21 cellular contexts compared by ENCODE assay signal in genomic region chr16:85017603-85018002, GRCh38. TPM values are rescaled to one million over a fixed set of nuclear protein-coding genes. Genes with fewer than 3 reads are reported as not detected.
A peak's percentile ranks its signal among the peaks of the same experiment; 100 is the strongest.
DNase-seq lines count a peak whose midpoint lies in the region; ATAC-seq and TF ChIP-seq lines count a peak whose summit lies in the region.
"Had no signal": no experiment of that assay in that cellular context is flagged by ENCODE, and none has a peak within 500 bp of the region (broad histone marks: within the 10 kb centered on the region; RNA-seq: fewer than 3 reads in every experiment).

No MANE protein-coding gene starts in this region.

- no peaks in the 10 kb centered on the region for H3K27me3 ChIP-seq in neutrophil
- H3K27me3 ChIP-seq: MG63 had no signal

- no peaks in the 10 kb centered on the region for H3K36me3 ChIP-seq in neutrophil
- H3K36me3 ChIP-seq: MG63 had no signal

- H3K4me1 Mint-ChIP-seq in activated naive CD8-positive, alpha-beta T cell (ENCODE audit: low read depth) = peaks cover 16% of the 10 kb centered on the region
- peaks cover 17% of the 10 kb centered on the region for H3K4me1 Mint-ChIP-seq in activated naive CD8-positive, alpha-beta T cell treated with anti-CD3 and anti-CD28 coated beads for 36 hours
- H3K4me1 Mint-ChIP-seq in dendritic cell treated with granulocyte-macrophage colony-stimulating factor and Interleukin-4, amounts not matched to agents 40 ng/mL and 50 ng/mL, for 4 days (ENCODE audit: low read depth) = peaks cover 53% of the 10 kb centered on the region
- H3K4me1 Mint-ChIP-seq: B cell, GM23338 had no signal

- H3K4me3 Mint-ChIP-seq in activated naive CD8-positive, alpha-beta T cell = no peak overlapping the region
- H3K4me3 Mint-ChIP-seq in activated naive CD8-positive, alpha-beta T cell treated with anti-CD3 and anti-CD28 coated beads for 36 hours = no peak overlapping the region
- no peak overlapping the region for H3K4me3 Mint-ChIP-seq in dendritic cell treated with granulocyte-macrophage colony-stimulating factor and Interleukin-4, amounts not matched to agents 40 ng/mL and 50 ng/mL, for 4 days
- H3K4me3 Mint-ChIP-seq: B cell; CD4-positive, CD25-positive, alpha-beta regulatory T cell; GM23338; H9 had no signal

- H3K27ac ChIP-seq in neutrophil = peak overlapping the region; percentile 80
- H3K27ac ChIP-seq: 22Rv1 had no signal

- no peaks in the 10 kb centered on the region for H3K27me3 Mint-ChIP-seq in activated naive CD8-positive, alpha-beta T cell
- peaks cover 3% of the 10 kb centered on the region for H3K27me3 Mint-ChIP-seq in activated naive CD8-positive, alpha-beta T cell treated with anti-CD3 and anti-CD28 coated beads for 36 hours
- H3K27me3 Mint-ChIP-seq in dendritic cell treated with granulocyte-macrophage colony-stimulating factor and Interleukin-4, amounts not matched to agents 40 ng/mL and 50 ng/mL, for 4 days = peaks cover 5% of the 10 kb centered on the region

- H3K36me3 Mint-ChIP-seq in activated naive CD8-positive, alpha-beta T cell = no peaks in the 10 kb centered on the region
- H3K36me3 Mint-ChIP-seq in activated naive CD8-positive, alpha-beta T cell treated with anti-CD3 and anti-CD28 coated beads for 36 hours = no peaks in the 10 kb centered on the region
- no peaks in the 10 kb centered on the region for H3K36me3 Mint-ChIP-seq in dendritic cell treated with granulocyte-macrophage colony-stimulating factor and Interleukin-4, amounts not matched to agents 40 ng/mL and 50 ng/mL, for 4 days (ENCODE audit: low read depth)
- H3K36me3 Mint-ChIP-seq: CD4-positive, CD25-positive, alpha-beta regulatory T cell had no signal

- H3K9me3 ChIP-seq in neutrophil = no peaks in the 10 kb centered on the region
- H3K9me3 ChIP-seq: MG63 had no signal

- no peaks in the 10 kb centered on the region for H3K9me3 Mint-ChIP-seq in activated naive CD8-positive, alpha-beta T cell (ENCODE audit: low read depth)
- H3K9me3 Mint-ChIP-seq in activated naive CD8-positive, alpha-beta T cell treated with anti-CD3 and anti-CD28 coated beads for 36 hours = no peaks in the 10 kb centered on the region
- H3K9me3 Mint-ChIP-seq in dendritic cell treated with granulocyte-macrophage colony-stimulating factor and Interleukin-4, amounts not matched to agents 40 ng/mL and 50 ng/mL, for 4 days = no peaks in the 10 kb centered on the region
- H3K9me3 Mint-ChIP-seq: GM23338, H9 had no signal

- ATAC-seq in HG02981 (IDR thresholded peaks at IDR 0.05; ENCODE audit: unreplicated experiment) = no peak
- ATAC-seq: GM23338 had no signal

- peak overlapping the region in 1 of 2 experiments; percentile 25 for H3K4me3 ChIP-seq in neutrophil (ENCODE audit: low read depth in 1 of 2, low read length in 1 of 2)
- H3K4me3 ChIP-seq: GM23338, MG63 had no signal

- DNase-seq in activated naive CD8-positive, alpha-beta T cell treated with anti-CD3 and anti-CD28 coated beads for 36 hours = no peak
- no peak for DNase-seq in NOMO-1 treated with DMSO at 0.1 percent for 48 hours (lab: John Stamatoyannopoulos, UW; ENCODE audit: unreplicated experiment)
- DNase-seq in superior temporal gyrus (ENCODE audit: extremely low spot score) = no peak
- DNase-seq in NCI-H446 (lab: John Stamatoyannopoulos, UW) = no peak
- DNase-seq: H9, KG1, MG63, NCI-H2029, NCI-H446 treated with DMSO at 0.1 percent for 48 hours, NCI-H526, NCI-H82, Right ventricle myocardium superior, RPMI8226 had no signal

- peak overlapping the region; percentile 54 for H3K27ac Mint-ChIP-seq in activated naive CD8-positive, alpha-beta T cell
- no peak overlapping the region for H3K27ac Mint-ChIP-seq in activated naive CD8-positive, alpha-beta T cell treated with anti-CD3 and anti-CD28 coated beads for 36 hours
- peak overlapping the region; percentile 62 for H3K27ac Mint-ChIP-seq in dendritic cell treated with granulocyte-macrophage colony-stimulating factor and Interleukin-4, amounts not matched to agents 40 ng/mL and 50 ng/mL, for 4 days
- H3K27ac Mint-ChIP-seq: B cell; CD4-positive, CD25-positive, alpha-beta regulatory T cell; GM23338; H9 had no signal

- H3K4me1 ChIP-seq in neutrophil (ENCODE audit: control insufficient read depth in 1 of 2, insufficient read depth in 1 of 2, low read depth in 1 of 2, low read length in 1 of 2) = peaks cover 47% of the 10 kb centered on the region in 2 experiments

- TF ChIP-seq CTCF in neutrophil (IDR thresholded peaks at IDR 0.05) = no peak

- intact Hi-C loops in dendritic cell treated with granulocyte-macrophage colony-stimulating factor and Interleukin-4, amounts not matched to agents 40 ng/mL and 50 ng/mL, for 4 days (cut with micrococcal nuclease) = no loop called here

RNA-seq across cellular contexts. Expression of gene ZDHHC7, which starts 6.3 kb away (rescaled TPM):
- total RNA-seq in activated naive CD8-positive, alpha-beta T cell treated with anti-CD3 and anti-CD28 coated beads for 36 hours = 10 to 100 TPM; 27.4 to 30.0 TPM

RNA-seq across cellular contexts. Expression of gene KIAA0513, which starts 10.0 kb away (rescaled TPM):
- total RNA-seq in activated naive CD8-positive, alpha-beta T cell treated with anti-CD3 and anti-CD28 coated beads for 36 hours = 1 to 10 TPM; 2.4 to 3.3 TPM
